10 cellular contexts compared by ENCODE assay signal in the genomic region with DNA sequence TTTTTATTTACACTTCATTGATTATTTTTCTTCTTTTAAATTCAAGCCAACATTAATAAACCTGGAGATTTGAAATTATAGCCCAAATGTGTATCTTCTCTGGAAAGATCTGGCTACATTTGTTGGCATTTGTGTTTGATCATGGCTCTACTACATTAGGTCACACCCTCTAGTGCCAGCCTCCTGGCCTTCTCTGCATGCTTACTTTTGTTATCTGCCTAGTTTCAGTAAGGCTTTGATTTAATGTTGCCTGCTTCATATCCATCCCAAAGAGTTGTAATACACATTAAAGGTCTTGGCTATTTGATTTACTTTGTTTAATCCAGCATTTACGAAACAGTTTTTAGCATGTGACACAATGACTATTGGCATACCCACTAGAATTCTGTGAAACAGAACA.
"Had no signal": no experiment of that assay in that cellular context is flagged by ENCODE, and none has a peak within 500 bp of the region (broad histone marks: within the 10 kb centered on the region; RNA-seq: fewer than 3 reads in every experiment).

No MANE protein-coding gene starts in this region.

- H3K4me1 Mint-ChIP-seq: H9 had no signal

- FAIRE-seq: H1, H54 had no signal

- H3K36me3 ChIP-seq: HAP-1 had no signal

- H3K4me3 Mint-ChIP-seq: H9, HFFc6 had no signal

- DNase-seq: GM23248, GOT3, H7, H9, HCEC 1CT, HFFc6 had no signal

- ATAC-seq: HCT116 had no signal

- H2AFZ ChIP-seq: GM23248 had no signal

- H3K4me3 ChIP-seq: GM23248, HAP-1 had no signal

- H3K27ac ChIP-seq: GM23248 had no signal

- H3K9me3 ChIP-seq: HAP-1 had no signal

- H3K4me1 ChIP-seq: HAP-1 had no signal

- H3K27ac Mint-ChIP-seq: H9, HFFc6 had no signal

- H3K9me3 Mint-ChIP-seq: H9 had no signal
